ENCODE assay signal across 8 cellular contexts in genomic region chr12:123973552-123974341, GRCh38. TPM values are rescaled to one million over a fixed set of nuclear protein-coding genes. Genes with fewer than 3 reads are reported as not detected.
DNase-seq lines count a peak whose midpoint lies in the region; ATAC-seq and TF ChIP-seq lines count a peak whose summit lies in the region.

No MANE protein-coding gene starts in this region.

- H3K27me3 ChIP-seq in endocrine pancreas (ENCODE audit: control insufficient read depth, insufficient read depth, low read length) (no peaks in the 10 kb centered on the region), testis (no peaks in the 10 kb centered on the region)

- peak overlapping the region; percentile 52 to 91 for H3K27ac ChIP-seq in testis

- H3K9me3 Mint-ChIP-seq in CD14-positive monocyte: peaks cover 0 to 7% (median 1%) of the 10 kb centered on the region in 7 donors
- H3K9me3 Mint-ChIP-seq in IgD-negative memory B cell: no peaks in the 10 kb centered on the region

- H3K36me3 ChIP-seq in endocrine pancreas (ENCODE audit: control insufficient read depth, insufficient read depth, low read length) (no peaks in the 10 kb centered on the region), testis (ENCODE audit: low read depth, missing control alignments) (peaks cover 3% of the 10 kb centered on the region)

- intact Hi-C loops in CD14-positive monocyte (cut with micrococcal nuclease): no loop called here
- intact Hi-C loops in testis (cut with DNase I; ENCODE audit: low total_unique reads): no loop called here

- peak overlapping the region; percentile 84 for H3K4me3 ChIP-seq in endocrine pancreas (ENCODE audit: control insufficient read depth, insufficient read depth, low read length)
- H3K4me3 ChIP-seq in testis: peak overlapping the region; percentile 93 to 98

- H3K9ac ChIP-seq in endocrine pancreas (ENCODE audit: control insufficient read depth, insufficient read depth, low read length): peak overlapping the region; percentile 74

- no peaks in the 10 kb centered on the region for H3K9me3 ChIP-seq in endocrine pancreas (ENCODE audit: control insufficient read depth, low read length)
- H3K9me3 ChIP-seq in testis: no peaks in the 10 kb centered on the region

- H3K4me1 ChIP-seq in endocrine pancreas (ENCODE audit: control insufficient read depth, insufficient read depth, low read length) (peaks cover 19% of the 10 kb centered on the region), testis (peaks cover 8% of the 10 kb centered on the region)

- H3K4me3 Mint-ChIP-seq in CD14-positive monocyte: peak overlapping the region; percentile 80 to 95
- H3K4me3 Mint-ChIP-seq in IgD-negative memory B cell: peak overlapping the region; percentile 89 to 94 (median 94)

- H3K4me1 Mint-ChIP-seq in CD14-positive monocyte (peaks cover 12% of the 10 kb centered on the region), IgD-negative memory B cell (peaks cover 11 to 16% (median 16%) of the 10 kb centered on the region in 3 donors)

- TF ChIP-seq POLR2A in testis (IDR thresholded peaks at IDR 0.05): no peak

- H3K27me3 Mint-ChIP-seq in CD14-positive monocyte (ENCODE audit: low read depth in 3 of 3): peaks cover 11 to 19% (median 19%) of the 10 kb centered on the region in 3 donors
- no peaks in the 10 kb centered on the region for H3K27me3 Mint-ChIP-seq in IgD-negative memory B cell

- H3K36me3 Mint-ChIP-seq in CD14-positive monocyte (peaks cover 9 to 21% of the 10 kb centered on the region in 2 donors), IgD-negative memory B cell (peaks cover 3% of the 10 kb centered on the region)

- 2 to 3% methylated on average over 14 to 69 of the region's 69 CpGs for WGBS in testis, 2 donors

- peak; percentile 10 for ATAC-seq in GM21360 (IDR thresholded peaks at IDR 0.05; ENCODE audit: unreplicated experiment)
- ATAC-seq in HG02884 (IDR thresholded peaks at IDR 0.05; ENCODE audit: unreplicated experiment): no peak

- DNase-seq in CD14-positive monocyte (ENCODE audit: low spot score) (no peak), mucosa of gallbladder (ENCODE audit: low spot score) (peak; percentile 27), testis (peak; percentile 64)
- DNase-seq in activated CD4-positive, alpha-beta T cell treated with anti-CD3 and anti-CD28 coated beads, Interleukin-2, amount 50 U/mL, for 24 hours (ENCODE audit: low read depth in 1 of 2, low spot score in 1 of 2): peak; percentile 3 to 7

- H3K27ac Mint-ChIP-seq in CD14-positive monocyte: peak overlapping the region in 2 of 7 donors; percentile 43 to 66
- peak overlapping the region; percentile 42 to 94 (median 70) for H3K27ac Mint-ChIP-seq in IgD-negative memory B cell

- no peak for TF ChIP-seq CTCF in CD14-positive monocyte (IDR thresholded peaks at IDR 0.05)
- TF ChIP-seq CTCF in testis (IDR thresholded peaks at IDR 0.05): no peak

RNA-seq across cellular contexts. Expression of gene ZNF664, which starts 0.7 kb away (rescaled TPM):
- polyA plus RNA-seq in CD14-positive monocyte (1 to 10 TPM; 1.5 to 2.7 TPM), IgD-negative memory B cell (10.3 TPM), testis (ENCODE audit: insufficient read depth, low read depth, low replicate concordance) (63.4 TPM)
- total RNA-seq in mucosa of gallbladder (146 TPM), testis (10 to 100 TPM; 55.9 to 69.6 TPM)

RNA-seq across cellular contexts. Expression of gene CCDC92, which starts 1.1 kb away (rescaled TPM):
- polyA plus RNA-seq in CD14-positive monocyte: 1 to 10 TPM; 4.4 to 5.5 TPM
- 27.8 TPM for polyA plus RNA-seq in IgD-negative memory B cell
- 45.6 TPM for total RNA-seq in mucosa of gallbladder
- total RNA-seq in testis: 10 to 100 TPM; 63.6 to 79.1 TPM
- 140 TPM for polyA plus RNA-seq in testis (ENCODE audit: insufficient read depth, low read depth, low replicate concordance)
